ENCODE assay signal across 1 cellular context in the genomic region with DNA sequence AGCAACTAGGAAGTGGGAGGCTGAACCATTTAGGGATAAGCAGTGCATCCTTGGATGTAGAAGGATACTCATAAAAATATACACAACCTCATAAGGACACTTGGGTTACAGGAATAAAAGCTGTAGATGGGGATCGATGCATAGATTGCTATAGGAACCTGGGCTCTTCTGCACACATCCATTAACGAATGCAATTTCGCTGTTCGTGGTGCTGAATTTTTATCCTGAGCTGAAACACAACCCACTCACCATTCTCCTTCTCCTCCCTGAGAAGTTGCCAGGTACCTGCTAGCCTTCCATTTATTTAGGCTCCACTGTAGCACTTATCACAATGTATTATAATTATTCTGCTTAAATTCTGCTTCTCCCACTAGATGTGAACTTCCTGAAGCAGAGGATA.
TF ChIP-seq lines count a peak whose summit lies in the region.

No MANE protein-coding gene starts in this region.

TF ChIP-seq in HEK293, 187 proteins besides CTCF, POLR2A, EP300 and RAD21 (continued from another document):
- TF ChIP-seq, protein P1, sequence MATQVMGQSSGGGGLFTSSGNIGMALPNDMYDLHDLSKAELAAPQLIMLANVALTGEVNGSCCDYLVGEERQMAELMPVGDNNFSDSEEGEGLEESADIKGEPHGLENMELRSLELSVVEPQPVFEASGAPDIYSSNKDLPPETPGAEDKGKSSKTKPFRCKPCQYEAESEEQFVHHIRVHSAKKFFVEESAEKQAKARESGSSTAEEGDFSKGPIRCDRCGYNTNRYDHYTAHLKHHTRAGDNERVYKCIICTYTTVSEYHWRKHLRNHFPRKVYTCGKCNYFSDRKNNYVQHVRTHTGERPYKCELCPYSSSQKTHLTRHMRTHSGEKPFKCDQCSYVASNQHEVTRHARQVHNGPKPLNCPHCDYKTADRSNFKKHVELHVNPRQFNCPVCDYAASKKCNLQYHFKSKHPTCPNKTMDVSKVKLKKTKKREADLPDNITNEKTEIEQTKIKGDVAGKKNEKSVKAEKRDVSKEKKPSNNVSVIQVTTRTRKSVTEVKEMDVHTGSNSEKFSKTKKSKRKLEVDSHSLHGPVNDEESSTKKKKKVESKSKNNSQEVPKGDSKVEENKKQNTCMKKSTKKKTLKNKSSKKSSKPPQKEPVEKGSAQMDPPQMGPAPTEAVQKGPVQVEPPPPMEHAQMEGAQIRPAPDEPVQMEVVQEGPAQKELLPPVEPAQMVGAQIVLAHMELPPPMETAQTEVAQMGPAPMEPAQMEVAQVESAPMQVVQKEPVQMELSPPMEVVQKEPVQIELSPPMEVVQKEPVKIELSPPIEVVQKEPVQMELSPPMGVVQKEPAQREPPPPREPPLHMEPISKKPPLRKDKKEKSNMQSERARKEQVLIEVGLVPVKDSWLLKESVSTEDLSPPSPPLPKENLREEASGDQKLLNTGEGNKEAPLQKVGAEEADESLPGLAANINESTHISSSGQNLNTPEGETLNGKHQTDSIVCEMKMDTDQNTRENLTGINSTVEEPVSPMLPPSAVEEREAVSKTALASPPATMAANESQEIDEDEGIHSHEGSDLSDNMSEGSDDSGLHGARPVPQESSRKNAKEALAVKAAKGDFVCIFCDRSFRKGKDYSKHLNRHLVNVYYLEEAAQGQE (tag by site-specific recombination; IDR thresholded peaks at IDR 0.05) = peak; percentile 61
- TF ChIP-seq ZNF670 (tag by site-specific recombination; IDR thresholded peaks at IDR 0.05; ENCODE audit: low read depth) = no peak
